2 cellular contexts compared by ENCODE assay signal in the genomic region with DNA sequence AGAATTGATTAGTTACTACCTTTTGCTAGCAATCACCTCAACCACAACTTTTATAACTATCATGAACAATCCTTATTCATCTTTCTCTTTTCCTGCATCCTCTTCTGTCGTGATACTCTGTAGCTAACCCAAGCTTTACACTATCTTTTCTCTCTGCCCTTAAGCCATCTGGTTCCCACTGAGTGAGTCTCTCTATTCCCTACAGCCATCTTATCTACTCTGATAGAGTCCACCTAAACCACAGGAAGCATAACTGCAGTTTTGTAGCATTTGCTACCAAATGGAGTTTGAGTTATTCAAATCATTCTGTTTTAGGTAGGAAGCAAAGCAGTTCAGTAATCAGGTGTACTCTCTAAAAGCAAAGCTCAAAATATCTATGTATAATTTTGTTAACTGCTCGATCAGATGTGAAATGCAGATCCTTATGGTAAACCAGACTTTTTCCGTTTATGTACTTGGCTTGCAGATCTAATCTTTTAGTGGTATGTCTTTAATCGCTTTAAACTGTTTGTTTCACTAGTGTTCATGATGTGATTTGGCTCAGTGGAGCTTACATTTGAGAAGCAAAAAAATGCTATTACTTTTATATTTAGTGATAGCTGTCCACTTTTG.
TF ChIP-seq lines count a peak whose summit lies in the region.

No MANE protein-coding gene starts in this region.

TF ChIP-seq in GM23338, 12 proteins besides CTCF, POLR2A, EP300 and RAD21 (continues in another document):
- TF ChIP-seq CREB1 (CRISPR knock-in tag; IDR thresholded peaks at IDR 0.05; ENCODE audit: low read depth) (no peak), STAT1 (IDR thresholded peaks at IDR 0.05; ENCODE audit: unreplicated experiment) (no peak), ZNF331 (CRISPR knock-in tag; IDR thresholded peaks at IDR 0.05; ENCODE audit: low read depth) (no peak), EZH2phosphoT487 (IDR thresholded peaks at IDR 0.05; ENCODE audit: unreplicated experiment) (no peak), JUNB (IDR thresholded peaks at IDR 0.05; ENCODE audit: unreplicated experiment) (no peak), EZH2 (IDR thresholded peaks at IDR 0.05; ENCODE audit: low read depth, unreplicated experiment) (no peak), ZNF462 (CRISPR knock-in tag; IDR thresholded peaks at IDR 0.05) (no peak), NANOG (IDR thresholded peaks at IDR 0.05; ENCODE audit: borderline replicate concordance) (no peak), ZNF114 (CRISPR knock-in tag; IDR thresholded peaks at IDR 0.05) (no peak)
- TF ChIP-seq, protein P1, sequence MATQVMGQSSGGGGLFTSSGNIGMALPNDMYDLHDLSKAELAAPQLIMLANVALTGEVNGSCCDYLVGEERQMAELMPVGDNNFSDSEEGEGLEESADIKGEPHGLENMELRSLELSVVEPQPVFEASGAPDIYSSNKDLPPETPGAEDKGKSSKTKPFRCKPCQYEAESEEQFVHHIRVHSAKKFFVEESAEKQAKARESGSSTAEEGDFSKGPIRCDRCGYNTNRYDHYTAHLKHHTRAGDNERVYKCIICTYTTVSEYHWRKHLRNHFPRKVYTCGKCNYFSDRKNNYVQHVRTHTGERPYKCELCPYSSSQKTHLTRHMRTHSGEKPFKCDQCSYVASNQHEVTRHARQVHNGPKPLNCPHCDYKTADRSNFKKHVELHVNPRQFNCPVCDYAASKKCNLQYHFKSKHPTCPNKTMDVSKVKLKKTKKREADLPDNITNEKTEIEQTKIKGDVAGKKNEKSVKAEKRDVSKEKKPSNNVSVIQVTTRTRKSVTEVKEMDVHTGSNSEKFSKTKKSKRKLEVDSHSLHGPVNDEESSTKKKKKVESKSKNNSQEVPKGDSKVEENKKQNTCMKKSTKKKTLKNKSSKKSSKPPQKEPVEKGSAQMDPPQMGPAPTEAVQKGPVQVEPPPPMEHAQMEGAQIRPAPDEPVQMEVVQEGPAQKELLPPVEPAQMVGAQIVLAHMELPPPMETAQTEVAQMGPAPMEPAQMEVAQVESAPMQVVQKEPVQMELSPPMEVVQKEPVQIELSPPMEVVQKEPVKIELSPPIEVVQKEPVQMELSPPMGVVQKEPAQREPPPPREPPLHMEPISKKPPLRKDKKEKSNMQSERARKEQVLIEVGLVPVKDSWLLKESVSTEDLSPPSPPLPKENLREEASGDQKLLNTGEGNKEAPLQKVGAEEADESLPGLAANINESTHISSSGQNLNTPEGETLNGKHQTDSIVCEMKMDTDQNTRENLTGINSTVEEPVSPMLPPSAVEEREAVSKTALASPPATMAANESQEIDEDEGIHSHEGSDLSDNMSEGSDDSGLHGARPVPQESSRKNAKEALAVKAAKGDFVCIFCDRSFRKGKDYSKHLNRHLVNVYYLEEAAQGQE (IDR thresholded peaks at IDR 0.05; ENCODE audit: unreplicated experiment) = no peak

TF ChIP-seq in GM12878, 131 proteins besides CTCF, POLR2A, EP300 and RAD21:
- TF ChIP-seq SKIL (IDR thresholded peaks at IDR 0.05; ENCODE audit: low read depth, poor library complexity, severe bottlenecking) (no peak), POLR2AphosphoS5 (IDR thresholded peaks at IDR 0.05; ENCODE audit: low read length) (no peak), MTA2 (IDR thresholded peaks at IDR 0.05; ENCODE audit: low read depth) (no peak), YBX1 (IDR thresholded peaks at IDR 0.05) (no peak), MYB (IDR thresholded peaks at IDR 0.05; ENCODE audit: borderline replicate concordance, low read depth, low read length) (no peak), BACH1 (IDR thresholded peaks at IDR 0.05; ENCODE audit: borderline replicate concordance) (no peak), ZZZ3 (IDR thresholded peaks at IDR 0.05; ENCODE audit: control insufficient read depth, insufficient read length, low read depth) (no peak), GABPA (IDR thresholded peaks at IDR 0.05; ENCODE audit: low read depth) (no peak)
- TF ChIP-seq, protein P2, sequence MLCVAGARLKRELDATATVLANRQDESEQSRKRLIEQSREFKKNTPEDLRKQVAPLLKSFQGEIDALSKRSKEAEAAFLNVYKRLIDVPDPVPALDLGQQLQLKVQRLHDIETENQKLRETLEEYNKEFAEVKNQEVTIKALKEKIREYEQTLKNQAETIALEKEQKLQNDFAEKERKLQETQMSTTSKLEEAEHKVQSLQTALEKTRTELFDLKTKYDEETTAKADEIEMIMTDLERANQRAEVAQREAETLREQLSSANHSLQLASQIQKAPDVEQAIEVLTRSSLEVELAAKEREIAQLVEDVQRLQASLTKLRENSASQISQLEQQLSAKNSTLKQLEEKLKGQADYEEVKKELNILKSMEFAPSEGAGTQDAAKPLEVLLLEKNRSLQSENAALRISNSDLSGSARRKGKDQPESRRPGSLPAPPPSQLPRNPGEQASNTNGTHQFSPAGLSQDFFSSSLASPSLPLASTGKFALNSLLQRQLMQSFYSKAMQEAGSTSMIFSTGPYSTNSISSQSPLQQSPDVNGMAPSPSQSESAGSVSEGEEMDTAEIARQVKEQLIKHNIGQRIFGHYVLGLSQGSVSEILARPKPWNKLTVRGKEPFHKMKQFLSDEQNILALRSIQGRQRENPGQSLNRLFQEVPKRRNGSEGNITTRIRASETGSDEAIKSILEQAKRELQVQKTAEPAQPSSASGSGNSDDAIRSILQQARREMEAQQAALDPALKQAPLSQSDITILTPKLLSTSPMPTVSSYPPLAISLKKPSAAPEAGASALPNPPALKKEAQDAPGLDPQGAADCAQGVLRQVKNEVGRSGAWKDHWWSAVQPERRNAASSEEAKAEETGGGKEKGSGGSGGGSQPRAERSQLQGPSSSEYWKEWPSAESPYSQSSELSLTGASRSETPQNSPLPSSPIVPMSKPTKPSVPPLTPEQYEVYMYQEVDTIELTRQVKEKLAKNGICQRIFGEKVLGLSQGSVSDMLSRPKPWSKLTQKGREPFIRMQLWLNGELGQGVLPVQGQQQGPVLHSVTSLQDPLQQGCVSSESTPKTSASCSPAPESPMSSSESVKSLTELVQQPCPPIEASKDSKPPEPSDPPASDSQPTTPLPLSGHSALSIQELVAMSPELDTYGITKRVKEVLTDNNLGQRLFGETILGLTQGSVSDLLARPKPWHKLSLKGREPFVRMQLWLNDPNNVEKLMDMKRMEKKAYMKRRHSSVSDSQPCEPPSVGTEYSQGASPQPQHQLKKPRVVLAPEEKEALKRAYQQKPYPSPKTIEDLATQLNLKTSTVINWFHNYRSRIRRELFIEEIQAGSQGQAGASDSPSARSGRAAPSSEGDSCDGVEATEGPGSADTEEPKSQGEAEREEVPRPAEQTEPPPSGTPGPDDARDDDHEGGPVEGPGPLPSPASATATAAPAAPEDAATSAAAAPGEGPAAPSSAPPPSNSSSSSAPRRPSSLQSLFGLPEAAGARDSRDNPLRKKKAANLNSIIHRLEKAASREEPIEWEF (IDR thresholded peaks at IDR 0.05; ENCODE audit: insufficient replicate concordance, low read depth, low read length) = no peak
- TF ChIP-seq, protein P3, sequence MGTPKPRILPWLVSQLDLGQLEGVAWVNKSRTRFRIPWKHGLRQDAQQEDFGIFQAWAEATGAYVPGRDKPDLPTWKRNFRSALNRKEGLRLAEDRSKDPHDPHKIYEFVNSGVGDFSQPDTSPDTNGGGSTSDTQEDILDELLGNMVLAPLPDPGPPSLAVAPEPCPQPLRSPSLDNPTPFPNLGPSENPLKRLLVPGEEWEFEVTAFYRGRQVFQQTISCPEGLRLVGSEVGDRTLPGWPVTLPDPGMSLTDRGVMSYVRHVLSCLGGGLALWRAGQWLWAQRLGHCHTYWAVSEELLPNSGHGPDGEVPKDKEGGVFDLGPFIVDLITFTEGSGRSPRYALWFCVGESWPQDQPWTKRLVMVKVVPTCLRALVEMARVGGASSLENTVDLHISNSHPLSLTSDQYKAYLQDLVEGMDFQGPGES (IDR thresholded peaks at IDR 0.05) = no peak
